ENCODE assay signal across 8 cellular contexts in genomic region chr19:52601974-52602366, GRCh38. TPM values are rescaled to one million over a fixed set of nuclear protein-coding genes. Genes with fewer than 3 reads are reported as not detected.
DNase-seq lines count a peak whose midpoint lies in the region; ATAC-seq, FAIRE-seq and TF ChIP-seq lines count a peak whose summit lies in the region.
"Not testable (repeated sequence)": the region's sequence is repeated elsewhere in the genome, so short reads cannot be mapped to it uniquely, and the experiment has no call there.

No MANE protein-coding gene starts in this region.

- not testable (repeated sequence) for H3K27me3 ChIP-seq in Caco-2 (replicated peaks; ENCODE audit: control insufficient read depth, insufficient read depth, low read length); KMS-11 (ENCODE audit: insufficient read depth, low read depth); SJSA1 (replicated peaks); esophagus muscularis mucosa; neuronal stem cell (ENCODE audit: control insufficient read depth in 3 of 3, insufficient read depth in 3 of 3, low read depth in 1 of 3, low read length in 3 of 3); thoracic aorta (replicated peaks; ENCODE audit: insufficient read depth)

- H3K23ac ChIP-seq in neuronal stem cell (ENCODE audit: low read depth, low read length, poor library complexity), result peak overlapping the region; percentile 97

- H2AK5ac ChIP-seq in neuronal stem cell (ENCODE audit: low read depth, low read length), result peak overlapping the region; percentile 21

- not testable (repeated sequence) for TF ChIP-seq POLR2A in esophagus muscularis mucosa (IDR thresholded peaks at IDR 0.05; ENCODE audit: low read depth)

- H3K18ac ChIP-seq in neuronal stem cell (ENCODE audit: low read length), result not testable (repeated sequence)

- not testable (repeated sequence) for H3K36me3 ChIP-seq in Caco-2 (ENCODE audit: control insufficient read depth, insufficient read depth, low read length); KMS-11 (ENCODE audit: insufficient read depth); esophagus muscularis mucosa; kidney (ENCODE audit: control insufficient read depth in 1 of 2, insufficient read depth in 2 of 2, low read length in 2 of 2); thoracic aorta
- H3K36me3 ChIP-seq in SJSA1, result peaks cover 12% of the 10 kb centered on the region
- H3K36me3 ChIP-seq in neuronal stem cell (replicated peaks in 1 of 2; ENCODE audit: control insufficient read depth in 2 of 2, insufficient read depth in 2 of 2, low read length in 2 of 2), result peaks cover 7 to 21% of the 10 kb centered on the region in 2 donors

- H3K9me3 ChIP-seq in Caco-2 (peaks cover 42% of the 10 kb centered on the region), neuronal stem cell (replicated peaks in 1 of 2; ENCODE audit: control insufficient read depth in 2 of 2, insufficient read depth in 1 of 2, low read depth in 1 of 2, low read length in 2 of 2) (peaks cover 6 to 33% of the 10 kb centered on the region in 2 donors)
- H3K9me3 ChIP-seq in SJSA1 (replicated peaks); esophagus muscularis mucosa; kidney (ENCODE audit: control insufficient read depth in 1 of 2, low read length in 2 of 2); thoracic aorta: not testable (repeated sequence)

- peaks cover 15% of the 10 kb centered on the region for H3K9me3 Mint-ChIP-seq in Caco-2 (ENCODE audit: unreplicated experiment)
- H3K9me3 Mint-ChIP-seq in activated naive CD8-positive, alpha-beta T cell (ENCODE audit: low read depth), result peaks cover 14% of the 10 kb centered on the region

- H3K27ac Mint-ChIP-seq in Caco-2 (ENCODE audit: unreplicated experiment), result peak overlapping the region; percentile 55
- H3K27ac Mint-ChIP-seq in activated naive CD8-positive, alpha-beta T cell, result peak overlapping the region; percentile 74

- H3K4me2 ChIP-seq in KMS-11, result peak overlapping the region; percentile 63; the same call in 1 of the 2 replicates
- peak overlapping the region; percentile 86 for H3K4me2 ChIP-seq in neuronal stem cell (ENCODE audit: insufficient read depth, low read length, poor library complexity, severe bottlenecking)

- intact Hi-C loops in Caco-2 (cut with micrococcal nuclease; ENCODE audit: unreplicated experiment), result loop anchor here (1.0 kb wide), 2 partner anchors 32 to 75 kb away; partner anchors contain the start of genes ZNF701 and ZNF808
- intact Hi-C loops in esophagus muscularis mucosa (cut with DNase I), result loop anchor here (5.0 kb wide), 1 partner anchor 35 kb away; the partner anchor contains the start of gene ZNF83
- intact Hi-C loops in kidney (cut with DNase I), result not testable (repeated sequence)

- not testable (repeated sequence) for H3K79me2 ChIP-seq in KMS-11 (ENCODE audit: insufficient read depth, low read depth)

- peak in 1 of 2 experiments; percentile 43 for DNase-seq in Caco-2
- DNase-seq in SJSA1 (ENCODE audit: low read depth in 1 of 2, low spot score in 2 of 2); esophagus muscularis mucosa (ENCODE audit: extremely low spot score); kidney; neuronal stem cell (ENCODE audit: low spot score); thoracic aorta (ENCODE audit: low spot score): not testable (repeated sequence)

- not testable (repeated sequence) for H2BK12ac ChIP-seq in neuronal stem cell (ENCODE audit: low read length)

- H2BK120ac ChIP-seq in neuronal stem cell (ENCODE audit: low read depth, low read length), result not testable (repeated sequence)

- FAIRE-seq in kidney (lab: Jason Lieb, UNC), result not testable (repeated sequence)

- H3K27ac ChIP-seq in KMS-11; SJSA1; neuronal stem cell (replicated peaks; ENCODE audit: low read length): not testable (repeated sequence)
- peak overlapping the region; percentile 76 to 87 (median 82) for H3K27ac ChIP-seq in esophagus muscularis mucosa (replicated peaks in 1 of 4)
- H3K27ac ChIP-seq in kidney (ENCODE audit: low read depth in 2 of 2, low read length in 2 of 2), result peak overlapping the region in 1 of 2 donors; percentile 75
- H3K27ac ChIP-seq in thoracic aorta, result peak overlapping the region; percentile 89 to 94

- H3K27me3 Mint-ChIP-seq in Caco-2 (ENCODE audit: insufficient read depth, unreplicated experiment); activated naive CD8-positive, alpha-beta T cell: not testable (repeated sequence)

- H3K79me1 ChIP-seq in neuronal stem cell (ENCODE audit: low read depth, low read length), result not testable (repeated sequence)

- H4K91ac ChIP-seq in neuronal stem cell (ENCODE audit: low read depth, low read length, poor library complexity), result not testable (repeated sequence)

- CTCF ChIA-PET in Caco-2 (lab: Charles Lee), result interaction anchor here (0.6 to 0.9 kb wide), 3 partner anchors 36 to 233 kb away, joined by 3 to 4 read pairs (median 3); no protein-coding TSS in a partner anchor

- not testable (repeated sequence) for BruUV-seq in Caco-2 (replicated peaks; lab: Mats Ljungman, UMichigan)

- WGBS in esophagus muscularis mucosa, result 56% methylated on average over 3 of the region's 3 CpGs
- no CpG with 5 or more reads among the region's 3 CpGs for WGBS in neuronal stem cell (ENCODE audit: extremely low coverage in 2 of 2, insufficient read length in 2 of 2, insufficient replicate concordance in 1 of 2), 2 donors

- H3K14ac ChIP-seq in neuronal stem cell (ENCODE audit: low read length), result not testable (repeated sequence)

- not testable (repeated sequence) for H4K20me1 ChIP-seq in KMS-11 (ENCODE audit: insufficient read depth)

- not testable (repeated sequence) for H2BK5ac ChIP-seq in neuronal stem cell (ENCODE audit: low read length)

- ATAC-seq in thoracic aorta (ENCODE audit: insufficient number of reproducible peaks, low FRiP score, low read depth), result not testable (repeated sequence)

- H3K4ac ChIP-seq in neuronal stem cell (ENCODE audit: low read length), result not testable (repeated sequence)

- not testable (repeated sequence) for H4K8ac ChIP-seq in neuronal stem cell (ENCODE audit: low read depth, low read length)

- TF ChIP-seq CTCF in Caco-2 (IDR thresholded peaks at IDR 0.05; ENCODE audit: insufficient read depth in 1 of 2, low read depth in 1 of 2, low read length in 1 of 2, severe bottlenecking in 1 of 2, unreplicated experiment in 1 of 2) (peak in 1 of 2 experiments; percentile 27), esophagus muscularis mucosa (IDR thresholded peaks at IDR 0.05) (peak in 1 of 3 experiments; percentile 27)
- TF ChIP-seq CTCF in KMS-11 (conservative IDR thresholded peaks at IDR 0.05; ENCODE audit: low read depth, low read length); kidney (IDR thresholded peaks at IDR 0.05; ENCODE audit: borderline replicate concordance, extremely low read depth, insufficient read depth); thoracic aorta (IDR thresholded peaks at IDR 0.05): not testable (repeated sequence)

- peaks cover 79% of the 10 kb centered on the region for H3K36me3 Mint-ChIP-seq in Caco-2 (ENCODE audit: insufficient read depth, unreplicated experiment)
- H3K36me3 Mint-ChIP-seq in activated naive CD8-positive, alpha-beta T cell, result peaks cover 23% of the 10 kb centered on the region

- peak overlapping the region; percentile 81 for H3K4me3 Mint-ChIP-seq in Caco-2 (ENCODE audit: unreplicated experiment)
- H3K4me3 Mint-ChIP-seq in activated naive CD8-positive, alpha-beta T cell, result peak overlapping the region; percentile 92

- not testable (repeated sequence) for H3K9ac ChIP-seq in KMS-11
- H3K9ac ChIP-seq in kidney (ENCODE audit: low read length in 2 of 2) (peak overlapping the region; percentile 6 to 89), neuronal stem cell (ENCODE audit: low read depth, low read length, poor library complexity) (peak overlapping the region; percentile 84)

- peaks cover 19% of the 10 kb centered on the region for H3K4me1 Mint-ChIP-seq in Caco-2 (ENCODE audit: low read depth, unreplicated experiment)
- peaks cover 38% of the 10 kb centered on the region for H3K4me1 Mint-ChIP-seq in activated naive CD8-positive, alpha-beta T cell (ENCODE audit: low read depth)

- H2AFZ ChIP-seq in KMS-11 (ENCODE audit: low read depth), result peak overlapping the region; percentile 61; the same call in 1 of the 2 replicates
- H2AFZ ChIP-seq in neuronal stem cell (ENCODE audit: low read length), result peak overlapping the region; percentile 96

- not testable (repeated sequence) for TF ChIP-seq EP300 in esophagus muscularis mucosa (IDR thresholded peaks at IDR 0.05)

- H3K4me1 ChIP-seq in Caco-2, result peaks cover 22% of the 10 kb centered on the region
- not testable (repeated sequence) for H3K4me1 ChIP-seq in KMS-11 (ENCODE audit: low read depth, poor library complexity, severe bottlenecking); SJSA1 (replicated peaks); kidney (ENCODE audit: control insufficient read depth in 1 of 2, insufficient read depth in 1 of 2, low read depth in 1 of 2, low read length in 2 of 2); neuronal stem cell (ENCODE audit: control insufficient read depth in 2 of 2, insufficient read depth in 1 of 2, low read depth in 1 of 2, low read length in 2 of 2)
- peaks cover 14 to 23% (median 18%) of the 10 kb centered on the region in 4 donors for H3K4me1 ChIP-seq in esophagus muscularis mucosa
- peaks cover 7 to 25% of the 10 kb centered on the region in 2 donors for H3K4me1 ChIP-seq in thoracic aorta (ENCODE audit: control insufficient read depth in 1 of 2, low read depth in 2 of 2)

- POLR2A ChIA-PET in Caco-2 (lab: Charles Lee), result interaction anchor here (0.6 kb wide), 1 partner anchor 36 kb away, joined by 4 read pairs; no protein-coding TSS in a partner anchor

- H2BK15ac ChIP-seq in neuronal stem cell (ENCODE audit: low read length), result not testable (repeated sequence)

- peak overlapping the region; percentile 89 for H3K4me3 ChIP-seq in Caco-2 (ENCODE audit: low read depth, low read length)
- not testable (repeated sequence) for H3K4me3 ChIP-seq in KMS-11 (IDR thresholded peaks at IDR 0.05; ENCODE audit: insufficient read depth, low read depth, low read length)
- H3K4me3 ChIP-seq in SJSA1, result peak overlapping the region; percentile 52
- peak overlapping the region; percentile 65 to 82 (median 72) for H3K4me3 ChIP-seq in esophagus muscularis mucosa
- H3K4me3 ChIP-seq in kidney (ENCODE audit: low read length in 2 of 2), result peak overlapping the region; percentile 86 to 90
- H3K4me3 ChIP-seq in neuronal stem cell (ENCODE audit: low read length in 2 of 2), result peak overlapping the region; percentile 61 to 89
- peak overlapping the region; percentile 87 for H3K4me3 ChIP-seq in thoracic aorta

RNA-seq across cellular contexts. Expression of gene ZNF701, which starts 31.9 kb away (rescaled TPM):
- total RNA-seq in Caco-2 (2022), result 17.5 and 19.6 TPM in 2 replicates
- 4.4 and 8.7 TPM in 2 replicates for total RNA-seq in SJSA1 (2014; rRNA removed; shearing (Covaris generic))
- total RNA-seq in esophagus muscularis mucosa, result 10 to 100 TPM in 2 of 4 donors, 1 to 10 TPM in 2; 7.8 to 13.3 (median 10.1) TPM
- total RNA-seq in kidney, result 25.1 TPM
- 5.8 TPM for polyA plus RNA-seq in kidney (ENCODE audit: insufficient read depth, low read depth, low replicate concordance)
- polyA plus RNA-seq in neuronal stem cell (2013, experiment 1 of 2), result 5.6 TPM
- polyA plus RNA-seq in neuronal stem cell (2013, experiment 2 of 2), result 5.8 TPM
- total RNA-seq in thoracic aorta, result 10 to 100 TPM; 16.0 to 22.7 TPM

RNA-seq across cellular contexts. Expression of gene ZNF83, which starts 36.2 kb away (rescaled TPM):
- total RNA-seq in Caco-2 (2022) (36.8 and 39.4 TPM in 2 replicates), esophagus muscularis mucosa (10 to 100 TPM; 29.7 to 55.6 (median 34.1) TPM), kidney (90.4 TPM), thoracic aorta (100 to 1,000 TPM in 1 of 2 donors, 10 to 100 TPM in 1; 70.0 to 143 TPM)
- total RNA-seq in SJSA1 (2014; rRNA removed; shearing (Covaris generic)), result 22.4 and 37.7 TPM in 2 replicates
- polyA plus RNA-seq in kidney (ENCODE audit: insufficient read depth, low read depth, low replicate concordance), result 51.8 TPM
- polyA plus RNA-seq in neuronal stem cell (2013, experiment 1 of 2), result 41.4 TPM
- 40.6 TPM for polyA plus RNA-seq in neuronal stem cell (2013, experiment 2 of 2)
